ENCODE assay signal across 1 cellular context in the genomic region with DNA sequence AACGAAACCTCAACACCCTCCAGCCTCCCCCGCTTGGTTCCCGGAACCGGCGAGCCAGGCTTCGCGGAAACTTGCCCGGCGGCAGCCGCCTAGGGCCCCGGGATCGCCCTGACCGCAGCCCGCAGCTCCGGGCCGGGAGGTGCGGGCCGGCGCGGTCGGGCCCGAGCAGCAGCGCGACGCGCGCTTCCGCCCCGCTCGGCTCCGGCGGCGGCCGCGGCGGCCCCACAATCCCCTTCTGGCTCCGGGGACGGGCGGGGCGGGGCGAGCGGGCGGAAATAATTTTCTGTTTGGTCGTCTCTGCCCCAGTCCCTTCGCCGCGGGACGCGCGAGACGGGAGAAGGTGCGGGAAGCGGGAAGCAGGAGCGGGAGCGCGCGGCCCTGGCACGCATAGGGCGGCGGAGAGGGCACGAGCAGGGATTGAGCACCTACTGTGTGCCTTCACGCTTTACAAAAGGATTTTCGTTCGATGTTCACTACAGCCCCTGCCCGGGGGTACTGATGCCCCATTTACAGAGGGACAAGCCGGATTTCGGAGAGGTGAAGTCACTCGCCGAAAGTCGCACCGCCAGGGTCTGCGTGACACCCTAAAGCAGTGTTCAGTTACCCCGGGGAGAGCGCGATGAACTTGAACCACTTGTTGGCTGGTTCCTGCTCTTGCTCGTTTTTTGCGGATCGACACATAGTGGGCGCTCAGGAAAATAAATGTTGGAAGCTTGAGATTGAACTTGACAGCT.
TF ChIP-seq lines count a peak whose summit lies in the region.

No MANE protein-coding gene starts in this region.

TF ChIP-seq in endothelial cell of umbilical vein, 7 proteins besides CTCF, POLR2A, EP300 and RAD21 (continued from another document):
- TF ChIP-seq JUN (IDR thresholded peaks at IDR 0.05; ENCODE audit: borderline replicate concordance, insufficient read depth, insufficient read length, low read depth) = no peak
